ENCODE assay signal across 10 cellular contexts in the genomic region with DNA sequence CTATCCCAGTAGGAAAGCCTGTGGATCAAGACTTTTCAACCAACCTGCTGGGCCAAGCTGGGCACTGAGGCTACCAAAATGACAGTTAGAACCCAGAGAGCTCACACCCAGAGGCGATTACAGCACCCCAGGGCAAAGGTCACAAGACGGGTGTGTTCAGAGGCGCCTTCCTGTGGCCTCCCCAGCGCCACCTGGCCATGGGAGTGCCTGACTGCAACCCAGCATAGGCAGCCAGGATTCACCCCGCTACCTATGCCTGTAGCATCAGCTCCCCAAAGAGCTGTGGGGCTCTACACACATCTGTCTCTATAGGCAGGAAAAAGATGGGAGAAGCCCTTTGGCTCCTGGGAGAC. TPM values are rescaled to one million over a fixed set of nuclear protein-coding genes. Genes with fewer than 3 reads are reported as not detected.
DNase-seq lines count a peak whose midpoint lies in the region; ATAC-seq and TF ChIP-seq lines count a peak whose summit lies in the region.
"Had no signal": no experiment of that assay in that cellular context is flagged by ENCODE, and none has a peak within 500 bp of the region (broad histone marks: within the 10 kb centered on the region; RNA-seq: fewer than 3 reads in every experiment).

No MANE protein-coding gene starts in this region.

- H2AK5ac ChIP-seq in IMR-90 (ENCODE audit: low read depth, low read length) = no peak overlapping the region

- H3K9ac ChIP-seq in IMR-90 (ENCODE audit: low read depth, low read length) = no peak overlapping the region
- H3K9ac ChIP-seq in neural progenitor cell = no peak overlapping the region

- no peaks in the 10 kb centered on the region for H3K9me3 Mint-ChIP-seq in activated T-helper 1 cell treated with anti-CD3 and anti-CD28 coated beads, Interleukin-12 subunit alpha, Interleukin-12 subunit beta, Interleukin-2, Interleukin-4 antibody, amounts not matched to agents 30 ng/mL and 10 ng/mL and 1 ng/mL, durations not matched to agents 14 hours and 24 hours and 36 hours
- H3K9me3 Mint-ChIP-seq in neural progenitor cell = no peaks in the 10 kb centered on the region

- H3K27ac ChIP-seq in IMR-90 (ENCODE audit: insufficient read depth, low read length) (no peak overlapping the region), neural progenitor cell (no peak overlapping the region)
- H3K27ac ChIP-seq: epithelial cell of prostate had no signal

- H4K20me1 ChIP-seq in IMR-90 (ENCODE audit: insufficient read depth, low read length) (no peaks in the 10 kb centered on the region), neural progenitor cell (ENCODE audit: low read depth) (no peaks in the 10 kb centered on the region)

- H3K27me3 ChIP-seq in IMR-90 (ENCODE audit: control insufficient read depth, insufficient read depth, low read length) (no peaks in the 10 kb centered on the region), neural progenitor cell (no peaks in the 10 kb centered on the region)

- H3K56ac ChIP-seq in IMR-90 (ENCODE audit: extremely low read depth, insufficient read depth, low read length) = no peak overlapping the region

- no peak overlapping the region for H2AFZ ChIP-seq in IMR-90 (replicated peaks; ENCODE audit: low read length, poor library complexity)
- H2AFZ ChIP-seq in neural progenitor cell (replicated peaks) = no peak overlapping the region

- H3K9me1 ChIP-seq in IMR-90 (ENCODE audit: insufficient read depth, low read length) = no peaks in the 10 kb centered on the region

- H3K4me1 ChIP-seq in IMR-90 (ENCODE audit: control insufficient read depth, insufficient read depth, low read length) = no peaks in the 10 kb centered on the region
- peaks cover 11% of the 10 kb centered on the region for H3K4me1 ChIP-seq in neural progenitor cell

- no peak overlapping the region for H3K4me3 Mint-ChIP-seq in activated T-helper 1 cell treated with anti-CD3 and anti-CD28 coated beads, Interleukin-12 subunit alpha, Interleukin-12 subunit beta, Interleukin-2, Interleukin-4 antibody, amounts not matched to agents 30 ng/mL and 10 ng/mL and 1 ng/mL, durations not matched to agents 14 hours and 24 hours and 36 hours
- H3K4me3 Mint-ChIP-seq in neural progenitor cell = no peak overlapping the region

- ATAC-seq in IMR-90 (ENCODE audit: low read depth) (peak; percentile 18; the same call in 1 of the 2 replicates), GM18519 (IDR thresholded peaks at IDR 0.05; ENCODE audit: low FRiP score, unreplicated experiment) (no peak)

- peaks cover 2% of the 10 kb centered on the region for H3K36me3 Mint-ChIP-seq in activated T-helper 1 cell treated with anti-CD3 and anti-CD28 coated beads, Interleukin-12 subunit alpha, Interleukin-12 subunit beta, Interleukin-2, Interleukin-4 antibody, amounts not matched to agents 30 ng/mL and 10 ng/mL and 1 ng/mL, durations not matched to agents 14 hours and 24 hours and 36 hours (ENCODE audit: low read depth)
- H3K36me3 Mint-ChIP-seq in neural progenitor cell = no peaks in the 10 kb centered on the region

- POLR2A ChIA-PET in IMR-90 (lab: Charles Lee; ENCODE audit: unreplicated experiment) = no interaction called here

- H3K4me2 ChIP-seq in IMR-90 (ENCODE audit: low read depth, low read length) = no peak overlapping the region
- no peak overlapping the region for H3K4me2 ChIP-seq in neural progenitor cell

- H3K4me3 ChIP-seq in IMR-90 (ENCODE audit: insufficient read depth, low read depth, low read length) (no peak overlapping the region), neural progenitor cell (no peak overlapping the region)

- in situ Hi-C loops in IMR-90 (cut with MboI; ENCODE audit: low sequenced_read_pairs) = no loop called here

- H3K4me1 Mint-ChIP-seq in activated T-helper 1 cell treated with anti-CD3 and anti-CD28 coated beads, Interleukin-12 subunit alpha, Interleukin-12 subunit beta, Interleukin-2, Interleukin-4 antibody, amounts not matched to agents 30 ng/mL and 10 ng/mL and 1 ng/mL, durations not matched to agents 14 hours and 24 hours and 36 hours (ENCODE audit: low read depth) = no peaks in the 10 kb centered on the region
- peaks cover 8% of the 10 kb centered on the region for H3K4me1 Mint-ChIP-seq in neural progenitor cell

- H4K91ac ChIP-seq in IMR-90 (ENCODE audit: insufficient read depth, low read depth, low read length) = no peak overlapping the region

- no peak overlapping the region for H3K14ac ChIP-seq in IMR-90 (replicated peaks; ENCODE audit: low read depth, low read length)

- H2BK120ac ChIP-seq in IMR-90 (ENCODE audit: low read depth, low read length) = no peak overlapping the region

- H3K27me3 Mint-ChIP-seq in activated T-helper 1 cell treated with anti-CD3 and anti-CD28 coated beads, Interleukin-12 subunit alpha, Interleukin-12 subunit beta, Interleukin-2, Interleukin-4 antibody, amounts not matched to agents 30 ng/mL and 10 ng/mL and 1 ng/mL, durations not matched to agents 14 hours and 24 hours and 36 hours (ENCODE audit: insufficient read depth) = no peaks in the 10 kb centered on the region
- peaks cover 7% of the 10 kb centered on the region for H3K27me3 Mint-ChIP-seq in neural progenitor cell (ENCODE audit: insufficient read depth, low read depth)

- peak overlapping the region; percentile 45 for H3K27ac Mint-ChIP-seq in activated T-helper 1 cell treated with anti-CD3 and anti-CD28 coated beads, Interleukin-12 subunit alpha, Interleukin-12 subunit beta, Interleukin-2, Interleukin-4 antibody, amounts not matched to agents 30 ng/mL and 10 ng/mL and 1 ng/mL, durations not matched to agents 14 hours and 24 hours and 36 hours
- no peak overlapping the region for H3K27ac Mint-ChIP-seq in neural progenitor cell

- no peaks in the 10 kb centered on the region for H3K9me3 ChIP-seq in IMR-90 (ENCODE audit: control insufficient read depth, insufficient read depth, low read length)
- H3K9me3 ChIP-seq in neural progenitor cell (ENCODE audit: low read depth) = no peaks in the 10 kb centered on the region

- peak; percentile 17; the same call in 1 of the 2 replicates for TF ChIP-seq CTCF in IMR-90 (conservative IDR thresholded peaks at IDR 0.05; ENCODE audit: low read depth, low read length)
- peak; percentile 53 for TF ChIP-seq CTCF in neural progenitor cell (IDR thresholded peaks at IDR 0.05)

- no TSS peak for BruUV-seq in IMR-90 (replicated peaks; lab: Mats Ljungman, UMichigan)

- no peak overlapping the region for H4K8ac ChIP-seq in IMR-90 (ENCODE audit: low read depth in 2 of 2, low read length in 2 of 2)

- H3K18ac ChIP-seq in IMR-90 (ENCODE audit: low read depth, low read length) = no peak overlapping the region

- no peak overlapping the region for H3K4ac ChIP-seq in IMR-90 (ENCODE audit: low read depth, low read length)

- no peak overlapping the region for H2BK20ac ChIP-seq in IMR-90 (ENCODE audit: low read depth, low read length)

- CTCF ChIA-PET in IMR-90 (lab: Yijun Ruan, JAX) = interaction anchor here (0.6 kb wide), 1 partner anchor 93 kb away, joined by 3 read pairs; no protein-coding TSS in a partner anchor

- no peak overlapping the region for H3K23ac ChIP-seq in IMR-90 (ENCODE audit: low read depth, low read length)

- no peak overlapping the region for H2AK9ac ChIP-seq in IMR-90 (replicated peaks; ENCODE audit: low read depth, low read length, poor library complexity)

- no peak for TF ChIP-seq POLR2A in IMR-90 (IDR thresholded peaks at IDR 0.05; ENCODE audit: low read depth, low read length)

- intact Hi-C loops in IMR-90 (cut with micrococcal nuclease) = no loop called here
- intact Hi-C loops in activated T-helper 1 cell treated with anti-CD3 and anti-CD28 coated beads, Interleukin-12 subunit alpha, Interleukin-12 subunit beta, Interleukin-2, Interleukin-4 antibody, amounts not matched to agents 30 ng/mL and 10 ng/mL and 1 ng/mL, durations not matched to agents 14 hours and 24 hours and 36 hours (cut with micrococcal nuclease) = no loop called here

- 0 out of 2 replicates have a peak, but pooled peaks have one; percentile 26 for TF ChIP-seq RAD21 in IMR-90 (IDR thresholded peaks at IDR 0.05; ENCODE audit: low read length)

- peak; percentile 50 to 69 for DNase-seq in AML-193 (lab: John Stamatoyannopoulos, UW)
- peak; percentile 64 for DNase-seq in GM19240 (ENCODE audit: insufficient read length, low spot score)
- DNase-seq in IMR-90 = no peak
- no peak for DNase-seq in activated T-helper 1 cell treated with anti-CD3 and anti-CD28 coated beads, Interleukin-12 subunit alpha, Interleukin-12 subunit beta, Interleukin-2, Interleukin-4 antibody, amounts not matched to agents 30 ng/mL and 10 ng/mL and 1 ng/mL, durations not matched to agents 14 hours and 24 hours and 36 hours (ENCODE audit: low spot score)
- peak; percentile 61 for DNase-seq in neural progenitor cell (ENCODE audit: low spot score)
- no peak for DNase-seq in NCI-H1048 (lab: John Stamatoyannopoulos, UW)
- no peak for DNase-seq in NCI-H187 (lab: John Stamatoyannopoulos, UW)

- peaks cover 96% of the 10 kb centered on the region for H3K36me3 ChIP-seq in IMR-90 (ENCODE audit: control insufficient read depth, insufficient read depth, low read length)
- no peaks in the 10 kb centered on the region for H3K36me3 ChIP-seq in neural progenitor cell

- no peaks in the 10 kb centered on the region for H3F3A ChIP-seq in neural progenitor cell (ENCODE audit: low read depth)

- H3K79me2 ChIP-seq in neural progenitor cell (ENCODE audit: low read depth) = no peaks in the 10 kb centered on the region

- H4K5ac ChIP-seq in IMR-90 (ENCODE audit: low read depth, low read length) = no peak overlapping the region

- WGBS in IMR-90 (ENCODE audit: extremely low coverage in 2 of 2, insufficient read length in 1 of 2), 2 experiments = no CpG with 5 or more reads among the region's 5 CpGs

- peaks cover 17 to 53% of the 10 kb centered on the region in 2 experiments for H3K79me1 ChIP-seq in IMR-90 (ENCODE audit: low read depth in 1 of 2, low read length in 2 of 2)

- H2BK15ac ChIP-seq in IMR-90 (ENCODE audit: low read depth, low read length) = no peak overlapping the region

- H2BK5ac ChIP-seq in IMR-90 (ENCODE audit: low read depth, low read length, poor library complexity, severe bottlenecking) = no peak overlapping the region

- dilution Hi-C loops in IMR-90 (cut with HindIII; ENCODE audit: low sequenced_read_pairs, unreplicated experiment) = no loop called here

RNA-seq across cellular contexts. Expression of a gene that starts 33.5 kb away (rescaled TPM):
- total RNA-seq in IMR-90 (2012; rRNA removed) (81.9 and 108 TPM in 2 replicates), neural progenitor cell (ENCODE audit: low replicate concordance) (8.9 and 16.6 TPM in 2 replicates)
- 122 and 124 TPM in 2 replicates for polyA plus RNA-seq in IMR-90 (2012; rRNA removed)
- 69.9 and 116 TPM in 2 replicates for polyA plus RNA-seq in IMR-90 (2012; cell fraction: cytosol; rRNA removed)
- 238 and 330 TPM in 2 replicates for polyA plus RNA-seq in IMR-90 (2012; cell fraction: nucleus; rRNA removed; ENCODE audit: low replicate concordance)
- total RNA-seq in activated T-helper 1 cell treated with anti-CD3 and anti-CD28 coated beads, Interleukin-12 subunit alpha, Interleukin-12 subunit beta, Interleukin-2, Interleukin-4 antibody, amounts not matched to agents 30 ng/mL and 10 ng/mL and 1 ng/mL, durations not matched to agents 14 hours and 24 hours and 36 hours = 0.76 and 1.0 TPM in 2 replicates

RNA-seq across cellular contexts. Expression of a gene that starts 35.8 kb away (rescaled TPM):
- total RNA-seq in IMR-90 (2012; rRNA removed) (under 0.01 and 0.36 TPM in 2 replicates), neural progenitor cell (ENCODE audit: low replicate concordance) (not detected in 2 replicates)
- 0.07 and 0.14 TPM in 2 replicates for polyA plus RNA-seq in IMR-90 (2012; rRNA removed)
- polyA plus RNA-seq in IMR-90 (2012; cell fraction: cytosol; rRNA removed) = 0.03 and 0.08 TPM in 2 replicates
- 0.33 and 0.72 TPM in 2 replicates for polyA plus RNA-seq in IMR-90 (2012; cell fraction: nucleus; rRNA removed; ENCODE audit: low replicate concordance)
- total RNA-seq in activated T-helper 1 cell treated with anti-CD3 and anti-CD28 coated beads, Interleukin-12 subunit alpha, Interleukin-12 subunit beta, Interleukin-2, Interleukin-4 antibody, amounts not matched to agents 30 ng/mL and 10 ng/mL and 1 ng/mL, durations not matched to agents 14 hours and 24 hours and 36 hours = 0.10 TPM in 1 of 2 replicates, not detected in the other

RNA-seq across cellular contexts. Expression of a gene that starts 44.4 kb away (rescaled TPM):
- total RNA-seq in IMR-90 (2012; rRNA removed) = 0.18 TPM in 1 of 2 replicates, not detected in the other
- polyA plus RNA-seq in IMR-90 (2012; rRNA removed) = 0.22 and 0.24 TPM in 2 replicates
- 0.22 and 0.56 TPM in 2 replicates for polyA plus RNA-seq in IMR-90 (2012; cell fraction: cytosol; rRNA removed)
- polyA plus RNA-seq in IMR-90 (2012; cell fraction: nucleus; rRNA removed; ENCODE audit: low replicate concordance) = 0.28 and 0.41 TPM in 2 replicates
- total RNA-seq in activated T-helper 1 cell treated with anti-CD3 and anti-CD28 coated beads, Interleukin-12 subunit alpha, Interleukin-12 subunit beta, Interleukin-2, Interleukin-4 antibody, amounts not matched to agents 30 ng/mL and 10 ng/mL and 1 ng/mL, durations not matched to agents 14 hours and 24 hours and 36 hours = not detected in 2 replicates
- total RNA-seq in neural progenitor cell (ENCODE audit: low replicate concordance) = not detected in 2 replicates
- total RNA-seq: HT1080 had no signal

Comparison
In these comparisons a context has a peak if more than half of its experiments do, and no peak if none do; other contexts are left out.
1. DNase-seq: peak in AML-193 (2 of 2), GM19240 (single experiment) and neural progenitor cell (single experiment); none in IMR-90 (single experiment), activated T-helper 1 cell treated with anti-CD3 and anti-CD28 coated beads, Interleukin-12 subunit alpha, Interleukin-12 subunit beta, Interleukin-2, Interleukin-4 antibody, amounts not matched to agents 30 ng/mL and 10 ng/mL and 1 ng/mL, durations not matched to agents 14 hours and 24 hours and 36 hours (single experiment), NCI-H1048 (single experiment) and NCI-H187 (0 of 2).